In the genomic region with DNA sequence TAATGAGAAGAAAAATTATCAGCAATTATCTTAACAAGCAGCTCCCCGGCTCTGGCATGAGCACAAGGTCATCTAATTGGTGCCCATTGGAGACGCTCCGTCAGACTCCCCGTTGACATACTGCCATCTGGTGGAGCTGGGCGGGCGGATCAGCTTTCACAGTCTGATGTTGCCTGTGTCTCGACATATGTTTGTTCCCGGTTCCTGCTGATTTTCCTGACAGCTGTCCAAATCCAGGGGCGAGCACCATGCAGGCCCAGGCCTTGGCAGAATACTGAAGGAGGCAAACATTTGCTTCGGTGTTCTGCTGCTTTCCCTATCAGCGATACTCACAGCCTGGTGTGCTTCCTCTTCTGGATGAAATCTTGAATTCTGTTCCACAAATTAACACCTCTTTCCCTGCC, we compare ENCODE assay signal across 9 cellular contexts. TPM values are rescaled to one million over a fixed set of nuclear protein-coding genes. Genes with fewer than 3 reads are reported as not detected.
A peak's percentile ranks its signal among the peaks of the same experiment; 100 is the strongest.
DNase-seq lines count a peak whose midpoint lies in the region; ATAC-seq and TF ChIP-seq lines count a peak whose summit lies in the region.
"Had no signal": no experiment of that assay in that cellular context is flagged by ENCODE, and none has a peak within 500 bp of the region (broad histone marks: within the 10 kb centered on the region; RNA-seq: fewer than 3 reads in every experiment).

No MANE protein-coding gene starts in this region.

- H3K9ac ChIP-seq in neural cell (ENCODE audit: low read length) = no peak overlapping the region

- H3F3A ChIP-seq in neural cell (ENCODE audit: insufficient read depth, low read length, poor library complexity, severe bottlenecking) = no peaks in the 10 kb centered on the region

- no peak overlapping the region for H3K4me2 ChIP-seq in neural cell (ENCODE audit: low read length)

- in situ Hi-C loops in Caki2 (cut with HindIII; ENCODE audit: low pct_unique_long_range_greater_than_20kb, low sequenced_read_pairs) = no loop called here

- H3K4me3 Mint-ChIP-seq in activated T-cell treated with anti-CD3 and anti-CD28 coated beads, Interleukin-2, amount 50 U/mL, for 4 hours = no peak overlapping the region
- H3K4me3 Mint-ChIP-seq: activated naive CD4-positive, alpha-beta T cell treated with anti-CD3 and anti-CD28 coated beads, Interleukin-2, amount 50 U/mL, for 24 hours had no signal

- H3K27ac ChIP-seq in neural cell (ENCODE audit: low read length) = no peak overlapping the region

- TF ChIP-seq CTCF in neural cell (IDR thresholded peaks at IDR 0.05; ENCODE audit: poor library complexity, severe bottlenecking) = peak; percentile 92

- H3K9me3 ChIP-seq in neural cell (ENCODE audit: low read length) = no peaks in the 10 kb centered on the region

- H2AFZ ChIP-seq in neural cell (ENCODE audit: low read depth, low read length) = no peak overlapping the region

- H3K4me3 ChIP-seq in Jurkat, Clone E6-1 (ENCODE audit: low read length) = no peak overlapping the region
- H3K4me3 ChIP-seq in neural cell (ENCODE audit: low read length) = no peak overlapping the region

- H3K9me2 ChIP-seq in neural cell (ENCODE audit: insufficient read depth, low read length) = no peaks in the 10 kb centered on the region

- H4K20me1 ChIP-seq in neural cell (ENCODE audit: insufficient read depth) = no peaks in the 10 kb centered on the region

- H3K36me3 ChIP-seq in neural cell (ENCODE audit: insufficient read depth, low read length) = no peaks in the 10 kb centered on the region

- no peaks in the 10 kb centered on the region for H3K9me3 Mint-ChIP-seq in activated T-cell treated with anti-CD3 and anti-CD28 coated beads, Interleukin-2, amount 50 U/mL, for 4 hours
- H3K9me3 Mint-ChIP-seq: activated naive CD4-positive, alpha-beta T cell treated with anti-CD3 and anti-CD28 coated beads, Interleukin-2, amount 50 U/mL, for 24 hours had no signal

- peaks cover 3% of the 10 kb centered on the region for H3K27me3 Mint-ChIP-seq in activated T-cell treated with anti-CD3 and anti-CD28 coated beads, Interleukin-2, amount 50 U/mL, for 4 hours (ENCODE audit: low read depth)
- H3K27me3 Mint-ChIP-seq: activated naive CD4-positive, alpha-beta T cell treated with anti-CD3 and anti-CD28 coated beads, Interleukin-2, amount 50 U/mL, for 24 hours had no signal

- peaks cover 3% of the 10 kb centered on the region for H3K4me1 Mint-ChIP-seq in activated T-cell treated with anti-CD3 and anti-CD28 coated beads, Interleukin-2, amount 50 U/mL, for 4 hours (ENCODE audit: low read depth)

- H3K79me2 ChIP-seq in neural cell (replicated peaks; ENCODE audit: insufficient read depth, low read length) = no peaks in the 10 kb centered on the region

- H3K36me3 Mint-ChIP-seq in activated T-cell treated with anti-CD3 and anti-CD28 coated beads, Interleukin-2, amount 50 U/mL, for 4 hours (ENCODE audit: insufficient read depth) = no peaks in the 10 kb centered on the region
- H3K36me3 Mint-ChIP-seq: activated naive CD4-positive, alpha-beta T cell treated with anti-CD3 and anti-CD28 coated beads, Interleukin-2, amount 50 U/mL, for 24 hours had no signal

- peak; percentile 89 for TF ChIP-seq RAD21 in neural cell (conservative IDR thresholded peaks at IDR 0.05)

- no peak for TF ChIP-seq EP300 in neural cell (conservative IDR thresholded peaks at IDR 0.05; ENCODE audit: poor library complexity, severe bottlenecking)

- DNase-seq in Caki2 (ENCODE audit: low read depth) (peak; percentile 30), OCI-M1 (lab: John Stamatoyannopoulos, UW) (peak; percentile 77), fibroblast of peridontal ligament (ENCODE audit: extremely low read depth) (peak; percentile 81)
- DNase-seq in Jurkat, Clone E6-1 (ENCODE audit: low read depth, low spot score) = peak; percentile 38
- DNase-seq in activated T-cell treated with anti-CD3 and anti-CD28 coated beads, Interleukin-2, amount 50 U/mL, for 4 hours = peak; percentile 59
- DNase-seq in stimulated activated naive CD4-positive, alpha-beta T cell treated with Interleukin-2 at 50 U/mL for 16 hours (lab: John Stamatoyannopoulos, UW) = peak; percentile 32

- ATAC-seq in GM21515 (IDR thresholded peaks at IDR 0.05; ENCODE audit: unreplicated experiment) = peak; percentile 91
- peak; percentile 66 to 76 for ATAC-seq in activated T-cell treated with anti-CD3 and anti-CD28 coated beads, Interleukin-2, amount 50 U/mL, for 4 hours

- H3K27me3 ChIP-seq in neural cell (ENCODE audit: insufficient read depth, low read depth, low read length) = no peaks in the 10 kb centered on the region

TF ChIP-seq in neural cell, 6 proteins besides CTCF, POLR2A, EP300 and RAD21:
- TF ChIP-seq SMC3 (conservative IDR thresholded peaks at IDR 0.05; ENCODE audit: poor library complexity) (peak; percentile 97), EZH2 (IDR thresholded peaks at IDR 0.05; ENCODE audit: borderline replicate concordance, insufficient read depth, low read length, poor library complexity, severe bottlenecking) (no peak)

RNA-seq across cellular contexts. Expression of gene BARX2, which starts 43.8 kb away (rescaled TPM):
- total RNA-seq in Caki2 (2014; rRNA removed; shearing (Covaris generic); ENCODE audit: low replicate concordance) = 1.8 TPM in 1 of 2 replicates, not detected in the other
- 7.2 TPM for polyA plus RNA-seq in Jurkat, Clone E6-1 (2012; ENCODE audit: insufficient read depth, insufficient read length)
- under 1 TPM; 0.11 to 0.87 (median 0.28) TPM for total RNA-seq in activated T-cell treated with anti-CD3 and anti-CD28 coated beads, Interleukin-2, amount 50 U/mL, for 4 hours
- not detected in 2 replicates for polyA plus RNA-seq in neural cell
- polyA minus RNA-seq in neural cell = not detected in 2 replicates

Comparison
In these comparisons a context has a peak if more than half of its experiments do, and no peak if none do; other contexts are left out.
1. DNase-seq: peak in every context shown above with its lines; median percentile 81 in fibroblast of peridontal ligament; 77 in OCI-M1; 59 in activated T-cell treated with anti-CD3 and anti-CD28 coated beads, Interleukin-2, amount 50 U/mL, for 4 hours; 38 in Jurkat, Clone E6-1; 32 in stimulated activated naive CD4-positive, alpha-beta T cell treated with Interleukin-2 at 50 U/mL for 16 hours; 30 in Caki2.